In genomic region chr9:112754578-112754977, GRCh38 we compare ENCODE assay signal across 8 cellular contexts. TPM values are rescaled to one million over a fixed set of nuclear protein-coding genes. Genes with fewer than 3 reads are reported as not detected.
DNase-seq lines count a peak whose midpoint lies in the region; ATAC-seq lines count a peak whose summit lies in the region.

No MANE protein-coding gene starts in this region.

- ATAC-seq in HG03342 (IDR thresholded peaks at IDR 0.05; ENCODE audit: unreplicated experiment) (peak; percentile 22), HG02870 (IDR thresholded peaks at IDR 0.05; ENCODE audit: unreplicated experiment) (no peak), HG03159 (IDR thresholded peaks at IDR 0.05; ENCODE audit: unreplicated experiment) (no peak), HG03095 (IDR thresholded peaks at IDR 0.05; ENCODE audit: unreplicated experiment) (no peak)

- no peaks in the 10 kb centered on the region for H3K36me3 ChIP-seq in mucosa of rectum (ENCODE audit: control insufficient read depth in 2 of 2, insufficient read depth in 2 of 2, low read length in 2 of 2)

- H3K9me3 ChIP-seq in mucosa of rectum (ENCODE audit: control insufficient read depth in 2 of 2, low read length in 2 of 2), result no peaks in the 10 kb centered on the region

- H3K9me3 Mint-ChIP-seq in activated T-helper 2 cell treated with anti-CD3 and anti-CD28 coated beads, Interferon-gamma antibody, Interleukin-2, Interleukin-4, amounts not matched to agents 10 μg/mL and 5 μg/mL and 100 μg/mL, durations not matched to agents 14 hours and 24 hours and 36 hours, result no peaks in the 10 kb centered on the region

- H3K4me1 Mint-ChIP-seq in activated T-helper 2 cell treated with anti-CD3 and anti-CD28 coated beads, Interferon-gamma antibody, Interleukin-2, Interleukin-4, amounts not matched to agents 10 μg/mL and 5 μg/mL and 100 μg/mL, durations not matched to agents 14 hours and 24 hours and 36 hours (ENCODE audit: low read depth), result peaks cover 45% of the 10 kb centered on the region

- no peaks in the 10 kb centered on the region for H3K27me3 ChIP-seq in mucosa of rectum (ENCODE audit: control insufficient read depth in 2 of 2, insufficient read depth in 2 of 2, low read length in 2 of 2)

- peaks cover 43 to 56% of the 10 kb centered on the region in 2 donors for H3K4me1 ChIP-seq in mucosa of rectum (ENCODE audit: control insufficient read depth in 2 of 2, insufficient read depth in 2 of 2, low read length in 2 of 2)

- H3K9ac ChIP-seq in mucosa of rectum (ENCODE audit: low read depth in 1 of 2, low read length in 2 of 2), result peak overlapping the region; percentile 8

- H3K36me3 Mint-ChIP-seq in activated T-helper 2 cell treated with anti-CD3 and anti-CD28 coated beads, Interferon-gamma antibody, Interleukin-2, Interleukin-4, amounts not matched to agents 10 μg/mL and 5 μg/mL and 100 μg/mL, durations not matched to agents 14 hours and 24 hours and 36 hours (ENCODE audit: low read depth), result no peaks in the 10 kb centered on the region

- DNase-seq in COLO829 (ENCODE audit: low spot score), result peak; percentile 91
- no peak for DNase-seq in activated T-helper 2 cell treated with anti-CD3 and anti-CD28 coated beads, Interferon-gamma antibody, Interleukin-2, Interleukin-4, amounts not matched to agents 10 μg/mL and 5 μg/mL and 100 μg/mL, durations not matched to agents 14 hours and 24 hours and 36 hours (ENCODE audit: low spot score)
- DNase-seq in NCI-H345 treated with DMSO at 0.1 percent for 48 hours (lab: John Stamatoyannopoulos, UW; ENCODE audit: unreplicated experiment), result no peak

- H3K4me3 ChIP-seq in mucosa of rectum (ENCODE audit: low read length in 2 of 2), result no peak overlapping the region

- intact Hi-C loops in activated T-helper 2 cell treated with anti-CD3 and anti-CD28 coated beads, Interferon-gamma antibody, Interleukin-2, Interleukin-4, amounts not matched to agents 10 μg/mL and 5 μg/mL and 100 μg/mL, durations not matched to agents 14 hours and 24 hours and 36 hours (cut with micrococcal nuclease), result loop anchor here (1.0 to 10.0 kb wide), 5 partner anchors 17 to 1940 kb away; partner anchors contain the start of gene KIAA1958

- peak overlapping the region; percentile 32 for H3K27ac Mint-ChIP-seq in activated T-helper 2 cell treated with anti-CD3 and anti-CD28 coated beads, Interferon-gamma antibody, Interleukin-2, Interleukin-4, amounts not matched to agents 10 μg/mL and 5 μg/mL and 100 μg/mL, durations not matched to agents 14 hours and 24 hours and 36 hours

- H3K27ac ChIP-seq in mucosa of rectum (ENCODE audit: low read depth in 2 of 2, low read length in 2 of 2), result peak overlapping the region; percentile 66 to 73

- peaks cover 12% of the 10 kb centered on the region for H3K27me3 Mint-ChIP-seq in activated T-helper 2 cell treated with anti-CD3 and anti-CD28 coated beads, Interferon-gamma antibody, Interleukin-2, Interleukin-4, amounts not matched to agents 10 μg/mL and 5 μg/mL and 100 μg/mL, durations not matched to agents 14 hours and 24 hours and 36 hours (ENCODE audit: low read depth)

- no peak overlapping the region for H3K4me3 Mint-ChIP-seq in activated T-helper 2 cell treated with anti-CD3 and anti-CD28 coated beads, Interferon-gamma antibody, Interleukin-2, Interleukin-4, amounts not matched to agents 10 μg/mL and 5 μg/mL and 100 μg/mL, durations not matched to agents 14 hours and 24 hours and 36 hours (ENCODE audit: low read depth)

RNA-seq across cellular contexts. Expression of gene SNX30, which starts 4.0 kb away (rescaled TPM):
- total RNA-seq in activated T-helper 2 cell treated with anti-CD3 and anti-CD28 coated beads, Interferon-gamma antibody, Interleukin-2, Interleukin-4, amounts not matched to agents 10 μg/mL and 5 μg/mL and 100 μg/mL, durations not matched to agents 14 hours and 24 hours and 36 hours, result 2.4 and 2.8 TPM in 2 replicates

RNA-seq across cellular contexts. Expression of gene INIP, which starts 36.7 kb away (rescaled TPM):
- total RNA-seq in activated T-helper 2 cell treated with anti-CD3 and anti-CD28 coated beads, Interferon-gamma antibody, Interleukin-2, Interleukin-4, amounts not matched to agents 10 μg/mL and 5 μg/mL and 100 μg/mL, durations not matched to agents 14 hours and 24 hours and 36 hours, result 34.2 and 36.6 TPM in 2 replicates
